In genomic region chr7:76260171-76260703, GRCh38 we compare ENCODE assay signal across 8 cellular contexts. TPM values are rescaled to one million over a fixed set of nuclear protein-coding genes. Genes with fewer than 3 reads are reported as not detected.
DNase-seq lines count a peak whose midpoint lies in the region; ATAC-seq and TF ChIP-seq lines count a peak whose summit lies in the region.

No MANE protein-coding gene starts in this region.

- H3K36me3 ChIP-seq in iPS-15b (ENCODE audit: control insufficient read depth, insufficient read depth, low read length) (no peaks in the 10 kb centered on the region), left lung (no peaks in the 10 kb centered on the region)

- no peaks in the 10 kb centered on the region for H3K9me3 Mint-ChIP-seq in activated T-cell treated with anti-CD3 and anti-CD28 coated beads, Interleukin-2, amount 50 U/mL, for 72 hours

- no peaks in the 10 kb centered on the region for H3K9me3 ChIP-seq in iPS-15b (ENCODE audit: control insufficient read depth, insufficient read depth, low read length)
- no peaks in the 10 kb centered on the region for H3K9me3 ChIP-seq in left lung

- peak overlapping the region; percentile 59 for H3K4me3 ChIP-seq in iPS-15b (ENCODE audit: low read depth, low read length)
- no peak overlapping the region for H3K4me3 ChIP-seq in left lung

- peak overlapping the region in 1 of 2 donors; percentile 43 for H3K4me3 Mint-ChIP-seq in activated T-cell treated with anti-CD3 and anti-CD28 coated beads, Interleukin-2, amount 50 U/mL, for 72 hours

- DNase-seq in EL (peak; percentile 33), NCI-H345 (lab: John Stamatoyannopoulos, UW) (peak; percentile 78), left lung (no peak), NCI-H524 treated with DMSO at 0.1 percent for 48 hours (lab: John Stamatoyannopoulos, UW) (no peak)
- peak; percentile 42 to 49 for DNase-seq in activated T-cell treated with anti-CD3 and anti-CD28 coated beads, Interleukin-2, amount 50 U/mL, for 72 hours
- DNase-seq in stimulated activated CD4-positive, alpha-beta T cell treated with anti-CD3 and anti-CD28 coated beads, TNF-alpha, amount 100 ng/mL, for 4 hours (ENCODE audit: low read depth in 3 of 3) = peak in 2 of 3 experiments; percentile 19 to 22

- H3K9ac ChIP-seq in iPS-15b (ENCODE audit: low read depth, low read length) = no peak overlapping the region

- peak; percentile 71 for ATAC-seq in activated T-cell treated with anti-CD3 and anti-CD28 coated beads, Interleukin-2, amount 50 U/mL, for 72 hours (replicated peaks in 1 of 2)
- ATAC-seq in HG02970 (IDR thresholded peaks at IDR 0.05; ENCODE audit: low FRiP score, unreplicated experiment) = no peak
- no peak for ATAC-seq in left lung

- H3K4me1 Mint-ChIP-seq in activated T-cell treated with anti-CD3 and anti-CD28 coated beads, Interleukin-2, amount 50 U/mL, for 72 hours (ENCODE audit: low read depth) = no peaks in the 10 kb centered on the region

- no peak overlapping the region for H3K27ac ChIP-seq in left lung

- H3K27ac Mint-ChIP-seq in activated T-cell treated with anti-CD3 and anti-CD28 coated beads, Interleukin-2, amount 50 U/mL, for 72 hours = no peak overlapping the region

- peaks cover 6% of the 10 kb centered on the region for H3K4me1 ChIP-seq in iPS-15b (ENCODE audit: control insufficient read depth, insufficient read depth, low read length)
- H3K4me1 ChIP-seq in left lung = peaks cover 0 to 4% of the 10 kb centered on the region in 2 donors

- H3K27me3 ChIP-seq in iPS-15b (ENCODE audit: control insufficient read depth, insufficient read depth, low read length) (no peaks in the 10 kb centered on the region), left lung (peaks cover 12 to 77% of the 10 kb centered on the region in 2 donors)

- H3K36me3 Mint-ChIP-seq in activated T-cell treated with anti-CD3 and anti-CD28 coated beads, Interleukin-2, amount 50 U/mL, for 72 hours (ENCODE audit: insufficient read depth in 2 of 2) = no peaks in the 10 kb centered on the region

- no peak for TF ChIP-seq CTCF in left lung (IDR thresholded peaks at IDR 0.05)

- intact Hi-C loops in left lung (cut with DNase I) = loop anchor here in 1 of 2 donors (5.0 kb wide), 1 partner anchor 83 kb away; no protein-coding TSS in a partner anchor

- peaks cover 17% of the 10 kb centered on the region for H3K27me3 Mint-ChIP-seq in activated T-cell treated with anti-CD3 and anti-CD28 coated beads, Interleukin-2, amount 50 U/mL, for 72 hours (ENCODE audit: low read depth)

RNA-seq across cellular contexts. Expression of gene HSPB1, which starts 42.2 kb away (rescaled TPM):
- total RNA-seq in activated T-cell treated with anti-CD3 and anti-CD28 coated beads, Interleukin-2, amount 50 U/mL, for 72 hours = 10 to 100 TPM; 39.7 to 42.0 TPM
- total RNA-seq in left lung = 100 to 1,000 TPM; 482 to 951 TPM

RNA-seq across cellular contexts. Expression of gene SRRM3, which starts 58.5 kb away (rescaled TPM):
- under 1 TPM in 1 of 2 donors, not detected in 1; 0.12 TPM for total RNA-seq in activated T-cell treated with anti-CD3 and anti-CD28 coated beads, Interleukin-2, amount 50 U/mL, for 72 hours
- total RNA-seq in left lung = 1 to 10 TPM in 1 of 2 donors, under 1 TPM in 1; 0.94 to 2.0 TPM

Comparison
In these comparisons a context has a peak if more than half of its experiments do, and no peak if none do; other contexts are left out.
1. DNase-seq: peak in EL (single experiment), NCI-H345 (single experiment), activated T-cell treated with anti-CD3 and anti-CD28 coated beads, Interleukin-2, amount 50 U/mL, for 72 hours (2 of 2) and stimulated activated CD4-positive, alpha-beta T cell treated with anti-CD3 and anti-CD28 coated beads, TNF-alpha, amount 100 ng/mL, for 4 hours (2 of 3); none in left lung (0 of 2) and NCI-H524 treated with DMSO at 0.1 percent for 48 hours (single experiment).
2. ATAC-seq: peak in activated T-cell treated with anti-CD3 and anti-CD28 coated beads, Interleukin-2, amount 50 U/mL, for 72 hours (2 of 2); none in HG02970 (single experiment) and left lung (single experiment).
3. RNA of gene HSPB1, which starts 42.2 kb away (total RNA-seq): 482 to 951 TPM in left lung; 39.7 to 42.0 TPM in activated T-cell treated with anti-CD3 and anti-CD28 coated beads, Interleukin-2, amount 50 U/mL, for 72 hours; every median in the first group is over 10 times any median in the second.